Comparison of ENCODE assay signal across 11 cellular contexts in the genomic region with DNA sequence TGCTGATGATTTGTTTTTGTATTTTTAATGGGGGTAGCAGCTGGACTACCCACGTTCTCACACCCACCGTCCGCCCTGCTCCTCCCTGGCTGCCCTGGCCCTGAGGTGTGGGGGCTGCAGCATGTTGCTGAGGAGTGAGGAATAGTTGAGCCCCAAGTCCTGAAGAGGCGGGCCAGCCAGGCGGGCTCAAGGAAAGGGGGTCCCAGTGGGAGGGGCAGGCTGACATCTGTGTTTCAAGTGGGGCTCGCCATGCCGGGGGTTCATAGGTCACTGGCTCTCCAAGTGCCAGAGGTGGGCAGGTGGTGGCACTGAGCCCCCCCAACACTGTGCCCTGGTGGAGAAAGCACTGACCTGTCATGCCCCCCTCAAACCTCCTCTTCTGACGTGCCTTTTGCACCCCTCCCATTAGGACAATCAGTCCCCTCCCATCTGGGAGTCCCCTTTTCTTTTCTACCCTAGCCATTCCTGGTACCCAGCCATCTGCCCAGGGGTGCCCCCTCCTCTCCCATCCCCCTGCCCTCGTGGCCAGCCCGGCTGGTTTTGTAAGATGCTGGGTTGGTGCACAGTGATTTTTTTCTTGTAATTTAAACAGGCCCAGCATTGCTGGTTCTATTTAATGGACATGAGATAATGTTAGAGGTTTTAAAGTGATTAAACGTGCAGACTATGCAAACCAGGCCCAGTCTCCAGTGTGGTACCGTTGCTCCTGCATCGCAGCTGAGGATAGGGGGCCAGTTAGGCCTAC. TPM values are rescaled to one million over a fixed set of nuclear protein-coding genes. Genes with fewer than 3 reads are reported as not detected.
A peak's percentile ranks its signal among the peaks of the same experiment; 100 is the strongest.
DNase-seq lines count a peak whose midpoint lies in the region; ATAC-seq and TF ChIP-seq lines count a peak whose summit lies in the region.
"Had no signal": no experiment of that assay in that cellular context is flagged by ENCODE, and none has a peak within 500 bp of the region (broad histone marks: within the 10 kb centered on the region; RNA-seq: fewer than 3 reads in every experiment).

No MANE protein-coding gene starts in this region.

- no peak for DNase-seq in Calu3
- DNase-seq in RWPE1 (ENCODE audit: low spot score) = no peak
- DNase-seq in psoas muscle = peak in 1 of 2 donors; percentile 41
- DNase-seq in AG20443 (ENCODE audit: low spot score) = no peak
- DNase-seq in NCI-H128 (lab: John Stamatoyannopoulos, UW; ENCODE audit: unreplicated experiment) = no peak
- DNase-seq: SHP77 had no signal

- H3K36me3 ChIP-seq in gastroesophageal sphincter = peaks cover 0 to 59% of the 10 kb centered on the region in 2 donors
- peaks cover 7 to 49% of the 10 kb centered on the region in 2 donors for H3K36me3 ChIP-seq in psoas muscle (ENCODE audit: insufficient read depth in 1 of 2, low read depth in 1 of 2)

- ATAC-seq in gastroesophageal sphincter (no peak), psoas muscle (no peak), GM19463 (IDR thresholded peaks at IDR 0.05; ENCODE audit: unreplicated experiment) (no peak), HG02970 (IDR thresholded peaks at IDR 0.05; ENCODE audit: low FRiP score, unreplicated experiment) (no peak)

- H3K36me3 Mint-ChIP-seq in Calu3 (ENCODE audit: insufficient read depth, unreplicated experiment) = peaks cover 20% of the 10 kb centered on the region
- H3K36me3 Mint-ChIP-seq: type B pancreatic cell had no signal

- H3K27me3 ChIP-seq in gastroesophageal sphincter = no peaks in the 10 kb centered on the region
- H3K27me3 ChIP-seq in psoas muscle (ENCODE audit: insufficient read depth in 3 of 3, low read length in 2 of 3) = no peaks in the 10 kb centered on the region

- H3K27ac ChIP-seq in RWPE1 (peak overlapping the region; percentile 52), gastroesophageal sphincter (peak overlapping the region in 3 of 4 donors; percentile 88 to 94 (median 89)), psoas muscle (peak overlapping the region; percentile 73)

- CTCF ChIA-PET in Calu3 (lab: Charles Lee) (interaction anchor here (1.2 kb wide), 1 partner anchor 9 kb away, joined by 3 read pairs; no protein-coding TSS in a partner anchor), RWPE1 (lab: Yijun Ruan, JAX) (no interaction called here)

- intact Hi-C loops in Calu3 (cut with micrococcal nuclease; ENCODE audit: unreplicated experiment) = loop anchor here (10.0 kb wide), 1 partner anchor 108 kb away; no protein-coding TSS in a partner anchor
- intact Hi-C loops in psoas muscle (cut with DNase I) = loop anchor here in 1 of 2 donors (5.0 kb wide), 1 partner anchor 566 kb away; no protein-coding TSS in a partner anchor

- H3K27me3 Mint-ChIP-seq in Calu3 (ENCODE audit: unreplicated experiment) = peaks cover 11% of the 10 kb centered on the region
- H3K27me3 Mint-ChIP-seq: type B pancreatic cell had no signal

- TF ChIP-seq CTCF in Calu3 (IDR thresholded peaks at IDR 0.05; ENCODE audit: unreplicated experiment) (no peak), RWPE1 (conservative IDR thresholded peaks at IDR 0.05; ENCODE audit: low read depth) (no peak), gastroesophageal sphincter (IDR thresholded peaks at IDR 0.05) (no peak), psoas muscle (IDR thresholded peaks at IDR 0.05) (no peak)

- H3K4me3 ChIP-seq in gastroesophageal sphincter (no peak overlapping the region), psoas muscle (no peak overlapping the region)

- H3K9me3 ChIP-seq in gastroesophageal sphincter = no peaks in the 10 kb centered on the region
- no peaks in the 10 kb centered on the region for H3K9me3 ChIP-seq in psoas muscle
- H3K9me3 ChIP-seq: HAP-1 had no signal

- no peak overlapping the region for H3K27ac Mint-ChIP-seq in Calu3 (ENCODE audit: unreplicated experiment)
- H3K27ac Mint-ChIP-seq: type B pancreatic cell had no signal

- no peak overlapping the region for H3K4me3 Mint-ChIP-seq in Calu3 (ENCODE audit: low read depth, unreplicated experiment)

- H3K4me1 ChIP-seq in gastroesophageal sphincter (peaks cover 0 to 50% (median 26%) of the 10 kb centered on the region in 3 donors), psoas muscle (peaks cover 12% of the 10 kb centered on the region)

- no peak for TF ChIP-seq POLR2A in gastroesophageal sphincter (IDR thresholded peaks at IDR 0.05)

- TF ChIP-seq EP300 in gastroesophageal sphincter (IDR thresholded peaks at IDR 0.05) = no peak

- 50 to 51% methylated on average over 1 to 5 of the region's 13 CpGs for WGBS in gastroesophageal sphincter (ENCODE audit: low coverage in 1 of 2), 2 donors
- WGBS in psoas muscle, 3 donors = 63 to 74% (median 68%) methylated on average over 13 of the region's 13 CpGs

- POLR2A ChIA-PET in RWPE1 (lab: Yijun Ruan, JAX; ENCODE audit: low non-redundant PET) = no interaction called here

- H3K4me1 Mint-ChIP-seq in Calu3 (ENCODE audit: low read depth, unreplicated experiment) = no peaks in the 10 kb centered on the region

- H3K9me3 Mint-ChIP-seq in Calu3 (ENCODE audit: low read depth, unreplicated experiment) = no peaks in the 10 kb centered on the region
- H3K9me3 Mint-ChIP-seq: type B pancreatic cell had no signal

- BruUV-seq in Calu3 (replicated peaks; lab: Mats Ljungman, UMichigan) = TSS peak; percentile 64

RNA-seq across cellular contexts. Expression of a gene that starts 1.4 kb away (rescaled TPM):
- 1.6 and 1.7 TPM in 2 replicates for total RNA-seq in Calu3 (2022)
- total RNA-seq in gastroesophageal sphincter = 10 to 100 TPM; 40.1 to 70.4 (median 43.5) TPM
- total RNA-seq in psoas muscle = 1 to 10 TPM; 6.7 to 7.7 (median 7.2) TPM
- 1 to 10 TPM; 4.2 to 8.1 (median 5.5) TPM for polyA plus RNA-seq in psoas muscle

RNA-seq across cellular contexts. Expression of a gene that starts 14.6 kb away (rescaled TPM):
- total RNA-seq in Calu3 (2022) (61.7 and 76.6 TPM in 2 replicates), gastroesophageal sphincter (10 to 100 TPM; 34.1 to 75.4 (median 59.8) TPM), psoas muscle (10 to 100 TPM; 27.2 to 67.8 (median 55.7) TPM)
- polyA plus RNA-seq in psoas muscle = 10 to 100 TPM; 37.6 to 99.3 (median 40.8) TPM

RNA-seq across cellular contexts. Expression of a gene that starts 20.1 kb away (rescaled TPM):
- 56.1 and 58.5 TPM in 2 replicates for total RNA-seq in Calu3 (2022)
- total RNA-seq in gastroesophageal sphincter = 10 to 100 TPM; 19.4 to 58.2 (median 44.9) TPM
- 100 to 1,000 TPM in 3 of 4 donors, 10 to 100 TPM in 1; 73.0 to 127 (median 121) TPM for total RNA-seq in psoas muscle
- 100 to 1,000 TPM in 1 of 3 donors, 10 to 100 TPM in 2; 22.9 to 111 (median 41.5) TPM for polyA plus RNA-seq in psoas muscle

RNA-seq across cellular contexts. Expression of a gene that starts 49.4 kb away (rescaled TPM):
- total RNA-seq in Calu3 (2022) (25.1 and 26.7 TPM in 2 replicates), gastroesophageal sphincter (10 to 100 TPM in 2 of 4 donors, 1 to 10 TPM in 2; 5.9 to 17.1 (median 8.3) TPM), psoas muscle (10 to 100 TPM in 3 of 4 donors, 1 to 10 TPM in 1; 9.9 to 25.5 (median 12.9) TPM)
- 10 to 100 TPM in 2 of 3 donors, 1 to 10 TPM in 1; 7.2 to 23.9 (median 14.0) TPM for polyA plus RNA-seq in psoas muscle

RNA-seq across cellular contexts. Expression of a gene that starts 52.1 kb away (rescaled TPM):
- 66.5 and 66.7 TPM in 2 replicates for total RNA-seq in Calu3 (2022)
- 100 to 1,000 TPM in 2 of 4 donors, 10 to 100 TPM in 2; 63.7 to 116 (median 100) TPM for total RNA-seq in gastroesophageal sphincter
- 10 to 100 TPM; 11.0 to 17.5 (median 12.1) TPM for total RNA-seq in psoas muscle
- polyA plus RNA-seq in psoas muscle = 10 to 100 TPM in 2 of 3 donors, 1 to 10 TPM in 1; 9.2 to 15.3 (median 11.2) TPM

Comparison
In these comparisons a context has a peak if more than half of its experiments do, and no peak if none do; other contexts are left out.
1. RNA of a gene that starts 1.4 kb away (total RNA-seq): 40.1 to 70.4 TPM in gastroesophageal sphincter; 6.7 to 7.7 TPM in psoas muscle and 1.6 to 1.7 TPM in Calu3; every median in the first group is over 4 times any median in the second.
2. Peak in every context shown above with its lines, with median percentiles within 50 percentile points of each other: H3K27ac ChIP-seq.